In genomic region chr4:52586069-52586468, GRCh38 we compare ENCODE assay signal across 20 cellular contexts.
A peak's percentile ranks its signal among the peaks of the same experiment; 100 is the strongest.
DNase-seq lines count a peak whose midpoint lies in the region; ATAC-seq, FAIRE-seq and TF ChIP-seq lines count a peak whose summit lies in the region.
"Had no signal": no experiment of that assay in that cellular context is flagged by ENCODE, and none has a peak within 500 bp of the region (broad histone marks: within the 10 kb centered on the region; RNA-seq: fewer than 3 reads in every experiment).

No MANE protein-coding gene starts in this region.

- H3K9me3 ChIP-seq in astrocyte (ENCODE audit: insufficient read depth, low read depth, low read length) (no peaks in the 10 kb centered on the region), right atrium auricular region (no peaks in the 10 kb centered on the region), small intestine (ENCODE audit: control insufficient read depth, low read depth) (no peaks in the 10 kb centered on the region)
- H3K9me3 ChIP-seq: HAP-1 had no signal

- H3K27ac Mint-ChIP-seq in astrocyte (ENCODE audit: unreplicated experiment), result peak overlapping the region; percentile 21
- H3K27ac Mint-ChIP-seq: CD4-positive, CD25-positive, alpha-beta regulatory T cell had no signal

- no peak for DNase-seq in astrocyte (ENCODE audit: low read depth)
- peak; percentile 5 for DNase-seq in fibroblast of peridontal ligament (ENCODE audit: extremely low read depth)
- no peak for DNase-seq in right atrium auricular region (ENCODE audit: low spot score)
- no peak for DNase-seq in small intestine
- no peak for DNase-seq in stimulated activated CD4-positive, alpha-beta T cell treated with anti-CD3 and anti-CD28 coated beads, Interleukin-1b, Interleukin-23, amount 100 ng/mL, for 48 hours
- DNase-seq: CD4-positive, CD25-positive, alpha-beta regulatory T cell; MM.1S; NCI-H1048; NCI-H1436 treated with DMSO at 0.1 percent for 48 hours; NCI-H2029; NCI-H2227 treated with DMSO at 0.1 percent for 48 hours; NCI-H510A; NCI-H748 treated with DMSO at 0.1 percent for 48 hours; PC-9; RPMI8226 had no signal

- H3K4me1 ChIP-seq in astrocyte (ENCODE audit: insufficient read depth, low read length), result peaks cover 17% of the 10 kb centered on the region
- peaks cover 0 to 41% of the 10 kb centered on the region in 2 donors for H3K4me1 ChIP-seq in right atrium auricular region
- H3K4me1 ChIP-seq in small intestine (ENCODE audit: control insufficient read depth in 2 of 2, insufficient read depth in 1 of 2, low read depth in 1 of 2, low read length in 1 of 2), result no peaks in the 10 kb centered on the region

- no peaks in the 10 kb centered on the region for H3K79me2 ChIP-seq in astrocyte (ENCODE audit: insufficient read depth, low read length)

- WGBS in small intestine, 3 donors, result 50 to 56% (median 53%) methylated on average over 3 of the region's 3 CpGs

- H3K9me3 Mint-ChIP-seq in astrocyte (ENCODE audit: unreplicated experiment), result no peaks in the 10 kb centered on the region

- no peak overlapping the region for H3K9ac ChIP-seq in astrocyte (ENCODE audit: low read length)

- no peak overlapping the region for H2AFZ ChIP-seq in astrocyte (ENCODE audit: low read depth, low read length)
- H2AFZ ChIP-seq: PC-9 had no signal

- no peaks in the 10 kb centered on the region for H4K20me1 ChIP-seq in astrocyte (ENCODE audit: insufficient read depth, low read length)

- H3K27ac ChIP-seq in astrocyte (ENCODE audit: low read depth, low read length) (no peak overlapping the region), right atrium auricular region (peak overlapping the region; percentile 28 to 69), small intestine (ENCODE audit: low read depth in 1 of 2, low read length in 1 of 2) (no peak overlapping the region)
- H3K27ac ChIP-seq: HL-60, PC-9 had no signal

- H3K4me3 ChIP-seq in astrocyte (ENCODE audit: insufficient read depth, low read depth, low read length) (no peak overlapping the region), right atrium auricular region (no peak overlapping the region), small intestine (ENCODE audit: low read depth in 1 of 2, low read length in 2 of 2) (no peak overlapping the region)
- H3K4me3 ChIP-seq: HAP-1, PC-9 had no signal

- H3K36me3 ChIP-seq in astrocyte (ENCODE audit: insufficient read depth, low read length) (no peaks in the 10 kb centered on the region), right atrium auricular region (no peaks in the 10 kb centered on the region), small intestine (ENCODE audit: control insufficient read depth in 2 of 2, insufficient read depth in 2 of 2, low read length in 2 of 2) (no peaks in the 10 kb centered on the region)

- no peak overlapping the region for H3K4me3 Mint-ChIP-seq in astrocyte (ENCODE audit: unreplicated experiment)
- H3K4me3 Mint-ChIP-seq: CD4-positive, CD25-positive, alpha-beta regulatory T cell had no signal

- TF ChIP-seq CTCF in astrocyte (IDR thresholded peaks at IDR 0.05; ENCODE audit: insufficient read depth, low read depth, low read length), result no peak
- no peak for TF ChIP-seq CTCF in right atrium auricular region (IDR thresholded peaks at IDR 0.05)

- peaks cover 51% of the 10 kb centered on the region for H3K4me1 Mint-ChIP-seq in astrocyte (ENCODE audit: low read depth, unreplicated experiment)

- no peak for ATAC-seq in HG02571 (IDR thresholded peaks at IDR 0.05; ENCODE audit: unreplicated experiment)
- no peak for ATAC-seq in GM19455 (IDR thresholded peaks at IDR 0.05; ENCODE audit: unreplicated experiment)
- ATAC-seq: HepG2 had no signal

- no peak overlapping the region for H3K4me2 ChIP-seq in astrocyte (ENCODE audit: low read length)
- H3K4me2 ChIP-seq: PC-9 had no signal

- FAIRE-seq in astrocyte (lab: Jason Lieb, UNC) (no peak), small intestine (lab: Jason Lieb, UNC) (no peak)
- FAIRE-seq: HepG2 had no signal

- no peaks in the 10 kb centered on the region for H3K27me3 Mint-ChIP-seq in astrocyte (ENCODE audit: low read depth, unreplicated experiment)

- H3K27me3 ChIP-seq in astrocyte (ENCODE audit: insufficient read depth, low read length) (no peaks in the 10 kb centered on the region), right atrium auricular region (no peaks in the 10 kb centered on the region), small intestine (ENCODE audit: control insufficient read depth in 2 of 2, insufficient read depth in 2 of 2, low read length in 2 of 2) (peaks cover 0 to 2% of the 10 kb centered on the region in 2 donors)

- no peaks in the 10 kb centered on the region for H3K36me3 Mint-ChIP-seq in astrocyte (ENCODE audit: low read depth, unreplicated experiment)
- H3K36me3 Mint-ChIP-seq: CD4-positive, CD25-positive, alpha-beta regulatory T cell had no signal

Comparison
In these comparisons a context has a peak if more than half of its experiments do, and no peak if none do; other contexts are left out.
1. H3K27ac ChIP-seq: peak in right atrium auricular region (2 of 2); none in astrocyte (single experiment) and small intestine (0 of 2).